In genomic region chr5:141811287-141812155, GRCh38 we compare ENCODE assay signal across 8 cellular contexts.
DNase-seq lines count a peak whose midpoint lies in the region; ATAC-seq, FAIRE-seq and TF ChIP-seq lines count a peak whose summit lies in the region.

No MANE protein-coding gene starts in this region.

- intact Hi-C loops in K562 (cut with micrococcal nuclease): loop anchor here (5.0 to 10.0 kb wide), 2 partner anchors 54 to 153 kb away; partner anchors contain the start of gene RNF14
- intact Hi-C loops in left colon (cut with DNase I, micrococcal nuclease): no loop called here

- BruUV-seq in K562 (replicated peaks; lab: Mats Ljungman, UMichigan): no TSS peak

- peak; percentile 48 for DNase-seq in GM10266 (ENCODE audit: extremely low spot score)
- no peak for DNase-seq in HFFc6
- peak; percentile 32 for DNase-seq in RKO (ENCODE audit: low spot score)
- DNase-seq in K562 (ENCODE audit: extremely low read depth in 1 of 4, low spot score in 3 of 4): peak; percentile 51 to 82 (median 76)
- DNase-seq in left colon: peak in 1 of 2 donors; percentile 13
- no peak for DNase-seq in thoracic aorta (ENCODE audit: low spot score)

- H3K79me2 ChIP-seq in K562 (ENCODE audit: control insufficient read depth, insufficient read depth, low read length): no peaks in the 10 kb centered on the region

- peak; percentile 59 for TF ChIP-seq CTCF in GM10266 (IDR thresholded peaks at IDR 0.05; ENCODE audit: control insufficient read depth, insufficient read depth, low read depth, missing control alignments)
- TF ChIP-seq CTCF in HFFc6 (IDR thresholded peaks at IDR 0.05): peak; percentile 81
- peak; percentile 68 to 82 (median 73) for TF ChIP-seq CTCF in K562 (IDR thresholded peaks at IDR 0.05 in 2 of 3, conservative IDR thresholded peaks at IDR 0.05 in 1 of 3; ENCODE audit: insufficient read depth in 2 of 3, low read depth in 1 of 3, low read length in 3 of 3)
- TF ChIP-seq CTCF in thoracic aorta (IDR thresholded peaks at IDR 0.05): peak; percentile 44

- H3K27me3 ChIP-seq in K562 (ENCODE audit: control insufficient read depth in 2 of 2, insufficient read depth in 2 of 2, low read length in 2 of 2): peaks cover 11 to 29% of the 10 kb centered on the region in 2 experiments
- no peaks in the 10 kb centered on the region for H3K27me3 ChIP-seq in thoracic aorta (replicated peaks; ENCODE audit: insufficient read depth)

- CTCF ChIA-PET in K562 (lab: Yijun Ruan, JAX; ENCODE audit: low intra/inter-chr PET ratio): interaction anchor here (0.6 kb wide), 1 partner anchor 94 kb away, joined by 3 read pairs; no protein-coding TSS in a partner anchor

- peak in 1 of 2 experiments; percentile 38; a peak in 2 of 4 replicates for TF ChIP-seq RAD21 in K562 (CRISPR knock-in tag; conservative IDR thresholded peaks at IDR 0.05 in 1 of 2, IDR thresholded peaks at IDR 0.05 in 1 of 2)

- H3K36me3 Mint-ChIP-seq in HFFc6 (ENCODE audit: low read depth): no peaks in the 10 kb centered on the region

- no peaks in the 10 kb centered on the region for H3K9me1 ChIP-seq in K562 (ENCODE audit: control insufficient read depth, insufficient read depth, low read length)

- peak; percentile 59 for FAIRE-seq in K562 (lab: Jason Lieb, UNC)

- peaks cover 55% of the 10 kb centered on the region for H3K27me3 Mint-ChIP-seq in HFFc6 (ENCODE audit: insufficient read depth)

- POLR2A ChIA-PET in K562 (lab: Yijun Ruan, JAX): interaction anchor here (0.6 kb wide), 1 partner anchor 106 kb away, joined by 5 read pairs; no protein-coding TSS in a partner anchor

- 0 out of 2 replicates have a peak, but pooled peaks cover 4% of the 10 kb centered on the region for H4K20me1 ChIP-seq in K562 (replicated peaks; ENCODE audit: control insufficient read depth, insufficient read depth, low read length)

- in situ Hi-C loops in K562 (cut with MboI): loop anchor here (10.0 kb wide), 1 partner anchor 107 kb away; no protein-coding TSS in a partner anchor

- no peaks in the 10 kb centered on the region for H3K9me3 Mint-ChIP-seq in HFFc6

- H3K9me3 ChIP-seq in K562 (replicated peaks; ENCODE audit: control insufficient read depth, insufficient read depth, low read depth, low read length) (no peaks in the 10 kb centered on the region), thoracic aorta (no peaks in the 10 kb centered on the region)

- H3K27ac Mint-ChIP-seq in HFFc6: no peak overlapping the region

- no peak overlapping the region for H3K4me3 ChIP-seq in K562
- peak overlapping the region; percentile 8 for H3K4me3 ChIP-seq in thoracic aorta

- H3K36me3 ChIP-seq in K562 (ENCODE audit: control insufficient read depth, insufficient read depth, low read length) (no peaks in the 10 kb centered on the region), thoracic aorta (no peaks in the 10 kb centered on the region)

- 13% methylated on average over 24 of the region's 29 CpGs for WGBS in K562 (ENCODE audit: insufficient coverage, low coverage, missing lambda C conversion rate)

- no peak overlapping the region for H3K4me3 Mint-ChIP-seq in HFFc6

- H3K4me1 Mint-ChIP-seq in HFFc6 (ENCODE audit: low read depth): no peaks in the 10 kb centered on the region

- H3K4me2 ChIP-seq in K562 (ENCODE audit: insufficient read depth, low read length): no peak overlapping the region

- H3K9ac ChIP-seq in K562 (ENCODE audit: insufficient read depth in 1 of 2, low read depth in 2 of 2, low read length in 2 of 2): peak overlapping the region in 1 of 2 experiments; percentile 55; a peak in 1 of 4 replicates

- H3K27ac ChIP-seq in K562 (ENCODE audit: extremely low read depth, low read depth, low read length) (no peak overlapping the region), thoracic aorta (no peak overlapping the region)

- TF ChIP-seq POLR2A in K562 (conservative IDR thresholded peaks at IDR 0.05): no peak

- no peak for TF ChIP-seq EP300 in K562 (IDR thresholded peaks at IDR 0.05; ENCODE audit: low read length)

- ATAC-seq in K562 (peak; percentile 80), left colon (peak; percentile 34), thoracic aorta (ENCODE audit: insufficient number of reproducible peaks, low FRiP score, low read depth) (no peak), GM21723 (IDR thresholded peaks at IDR 0.05; ENCODE audit: unreplicated experiment) (no peak), HG03469 (IDR thresholded peaks at IDR 0.05; ENCODE audit: unreplicated experiment) (no peak)

- H2AFZ ChIP-seq in K562 (ENCODE audit: low read depth, low read length): no peak overlapping the region

- peaks cover under 1 to 6% of the 10 kb centered on the region in 2 experiments; a peak in 4 of 5 replicates for H3K4me1 ChIP-seq in K562 (replicated peaks in 1 of 2; ENCODE audit: control insufficient read depth in 2 of 2, insufficient read depth in 2 of 2, low read length in 2 of 2)
- peaks cover 2 to 6% of the 10 kb centered on the region in 2 donors for H3K4me1 ChIP-seq in thoracic aorta (ENCODE audit: control insufficient read depth in 1 of 2, low read depth in 2 of 2)

TF ChIP-seq in K562, 482 proteins besides CTCF, POLR2A, EP300 and RAD21 (continues in another document):
- TF ChIP-seq CC2D1A (IDR thresholded peaks at IDR 0.05) (peak; percentile 28; the same call in 1 of the 2 replicates), SMC3 (conservative IDR thresholded peaks at IDR 0.05; ENCODE audit: insufficient read depth, low read depth, low read length) (0 out of 2 replicates have a peak, but pooled peaks have one; percentile 21), HBP1 (CRISPR knock-in tag; IDR thresholded peaks at IDR 0.05) (peak; percentile 80; the same call in 1 of the 2 replicates), TEAD1 (CRISPR knock-in tag; IDR thresholded peaks at IDR 0.05) (peak; percentile 9 to 93; a peak in 2 of 4 replicates), RUNX1 (IDR thresholded peaks at IDR 0.05; ENCODE audit: low read depth) (no peak), BRCA1 (IDR thresholded peaks at IDR 0.05) (no peak), BRCA1 (CRISPR knock-in tag; IDR thresholded peaks at IDR 0.05) (no peak), PHB2 (IDR thresholded peaks at IDR 0.05; ENCODE audit: low read depth) (peak; percentile 29; the same call in 1 of the 2 replicates), TAF7 (tag; IDR thresholded peaks at IDR 0.05) (0 out of 2 replicates have a peak, but pooled peaks have one; percentile 11), OTX1 (CRISPR knock-in tag; IDR thresholded peaks at IDR 0.05) (0 out of 2 replicates have a peak, but pooled peaks have one; percentile 17), IFI16 (CRISPR knock-in tag; IDR thresholded peaks at IDR 0.05) (no peak), TEAD4 (IDR thresholded peaks at IDR 0.05; ENCODE audit: low read length) (peak; percentile 57), TEAD4 (CRISPR knock-in tag; IDR thresholded peaks at IDR 0.05; ENCODE audit: borderline replicate concordance) (0 out of 2 replicates have a peak, but pooled peaks have one; percentile 46), ZBTB2 (IDR thresholded peaks at IDR 0.05) (0 out of 2 replicates have a peak, but pooled peaks have one; percentile 19), RFX1 (IDR thresholded peaks at IDR 0.05) (peak; percentile 39), MIER1 (IDR thresholded peaks at IDR 0.05; ENCODE audit: low read depth) (0 out of 2 replicates have a peak, but pooled peaks have one; percentile 54), SUPT5H (IDR thresholded peaks at IDR 0.05) (no peak)
- TF ChIP-seq, protein P1, sequence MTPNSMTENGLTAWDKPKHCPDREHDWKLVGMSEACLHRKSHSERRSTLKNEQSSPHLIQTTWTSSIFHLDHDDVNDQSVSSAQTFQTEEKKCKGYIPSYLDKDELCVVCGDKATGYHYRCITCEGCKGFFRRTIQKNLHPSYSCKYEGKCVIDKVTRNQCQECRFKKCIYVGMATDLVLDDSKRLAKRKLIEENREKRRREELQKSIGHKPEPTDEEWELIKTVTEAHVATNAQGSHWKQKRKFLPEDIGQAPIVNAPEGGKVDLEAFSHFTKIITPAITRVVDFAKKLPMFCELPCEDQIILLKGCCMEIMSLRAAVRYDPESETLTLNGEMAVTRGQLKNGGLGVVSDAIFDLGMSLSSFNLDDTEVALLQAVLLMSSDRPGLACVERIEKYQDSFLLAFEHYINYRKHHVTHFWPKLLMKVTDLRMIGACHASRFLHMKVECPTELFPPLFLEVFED (CRISPR knock-in tag; conservative IDR thresholded peaks at IDR 0.05): peak; percentile 60; the same call in 1 of the 2 replicates
- TF ChIP-seq, protein P2, sequence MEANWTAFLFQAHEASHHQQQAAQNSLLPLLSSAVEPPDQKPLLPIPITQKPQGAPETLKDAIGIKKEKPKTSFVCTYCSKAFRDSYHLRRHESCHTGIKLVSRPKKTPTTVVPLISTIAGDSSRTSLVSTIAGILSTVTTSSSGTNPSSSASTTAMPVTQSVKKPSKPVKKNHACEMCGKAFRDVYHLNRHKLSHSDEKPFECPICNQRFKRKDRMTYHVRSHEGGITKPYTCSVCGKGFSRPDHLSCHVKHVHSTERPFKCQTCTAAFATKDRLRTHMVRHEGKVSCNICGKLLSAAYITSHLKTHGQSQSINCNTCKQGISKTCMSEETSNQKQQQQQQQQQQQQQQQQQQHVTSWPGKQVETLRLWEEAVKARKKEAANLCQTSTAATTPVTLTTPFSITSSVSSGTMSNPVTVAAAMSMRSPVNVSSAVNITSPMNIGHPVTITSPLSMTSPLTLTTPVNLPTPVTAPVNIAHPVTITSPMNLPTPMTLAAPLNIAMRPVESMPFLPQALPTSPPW (CRISPR knock-in tag; IDR thresholded peaks at IDR 0.05): peak; percentile 30; the same call in 1 of the 2 replicates

Comparison
In these comparisons a context has a peak if more than half of its experiments do, and no peak if none do; other contexts are left out.
1. DNase-seq: peak in GM10266 (single experiment), RKO (single experiment) and K562 (4 of 4); none in HFFc6 (single experiment) and thoracic aorta (single experiment).
2. ATAC-seq: peak in K562 (single experiment) and left colon (single experiment); none in thoracic aorta (single experiment), GM21723 (single experiment) and HG03469 (single experiment).
3. Peak in every context shown above with its lines, with median percentiles within 50 percentile points of each other: CTCF ChIP-seq.